17 cellular contexts compared by ENCODE assay signal in genomic region chr16:1341495-1342388, GRCh38. TPM values are rescaled to one million over a fixed set of nuclear protein-coding genes. Genes with fewer than 3 reads are reported as not detected.
DNase-seq lines count a peak whose midpoint lies in the region; ATAC-seq, FAIRE-seq and TF ChIP-seq lines count a peak whose summit lies in the region.
"Had no signal": no experiment of that assay in that cellular context is flagged by ENCODE, and none has a peak within 500 bp of the region (broad histone marks: within the 10 kb centered on the region; RNA-seq: fewer than 3 reads in every experiment).

No MANE protein-coding gene starts in this region.

- 70% methylated on average over 15 of the region's 38 CpGs for WGBS in A549 (ENCODE audit: missing lambda C conversion rate)

- TF ChIP-seq RAD21 in A549 (conservative IDR thresholded peaks at IDR 0.05 in 1 of 2, IDR thresholded peaks at IDR 0.05 in 1 of 2), result no peak

- no peaks in the 10 kb centered on the region for H3K9me3 Mint-ChIP-seq in brain
- H3K9me3 Mint-ChIP-seq: activated T-helper 2 cell treated with anti-CD3 and anti-CD28 coated beads, Interferon-gamma antibody, Interleukin-2, Interleukin-4, amounts not matched to agents 10 μg/mL and 5 μg/mL and 100 μg/mL, durations not matched to agents 14 hours and 24 hours and 36 hours; dendritic cell treated with granulocyte-macrophage colony-stimulating factor and Interleukin-4, amounts not matched to agents 40 ng/mL and 50 ng/mL, for 4 days had no signal

- peak overlapping the region in 3 of 5 experiments; percentile 76 to 87 (median 80) for H3K4me3 Mint-ChIP-seq in brain

- H3F3A ChIP-seq in MM.1S (ENCODE audit: insufficient read depth, low read length), result no peaks in the 10 kb centered on the region

- no peaks in the 10 kb centered on the region for H3K27me3 Mint-ChIP-seq in brain

- H3K9me3 ChIP-seq in A549 (no peaks in the 10 kb centered on the region), MM.1S (replicated peaks; ENCODE audit: insufficient read depth, low read length) (no peaks in the 10 kb centered on the region)
- H3K9me3 ChIP-seq in BLaER1 treated with 17β-estradiol and CSF1 and Interleukin-3, amounts not matched to agents 10 nM and 100 nM (replicated peaks in 1 of 11), result no peaks in the 10 kb centered on the region
- H3K9me3 ChIP-seq: BE2C, esophagus muscularis mucosa, thyroid gland had no signal

- H3K9me2 ChIP-seq in MM.1S (replicated peaks; ENCODE audit: insufficient read depth, low read length), result no peaks in the 10 kb centered on the region

- peak overlapping the region in 9 of 11 experiments; percentile 2 to 66 (median 41); a peak in 11 of 22 replicates for H3K9ac ChIP-seq in BLaER1 treated with 17β-estradiol and CSF1 and Interleukin-3, amounts not matched to agents 10 nM and 100 nM
- peak overlapping the region; percentile 0; the same call in 1 of the 2 replicates for H3K9ac ChIP-seq in MM.1S (ENCODE audit: low read length)

- no peak overlapping the region for H3K27ac ChIP-seq in A549
- peak overlapping the region in 7 of 11 experiments; percentile 8 to 76 (median 58); a peak in 13 of 22 replicates for H3K27ac ChIP-seq in BLaER1 treated with 17β-estradiol and CSF1 and Interleukin-3, amounts not matched to agents 10 nM and 100 nM
- no peak overlapping the region for H3K27ac ChIP-seq in MM.1S (ENCODE audit: low read length)
- H3K27ac ChIP-seq: esophagus muscularis mucosa, thyroid gland had no signal

- no peak for TF ChIP-seq POLR2A in A549 (IDR thresholded peaks at IDR 0.05; ENCODE audit: low read length)

- DNase-seq in A549 (ENCODE audit: low read depth in 1 of 2, low spot score in 1 of 2), result no peak
- DNase-seq in MM.1S, result no peak
- DNase-seq in occipital lobe (lab: John Stamatoyannopoulos, UW), result no peak
- no peak for DNase-seq in amniotic stem cell (lab: John Stamatoyannopoulos, UW)
- DNase-seq: activated CD4-positive, alpha-beta T cell treated with anti-CD3 and anti-CD28 coated beads, Interleukin-2, amount 50 U/mL, for 1 hour; BE2C; GOT3; NCI-H82; thyroid gland had no signal

- POLR2A ChIA-PET in A549 (lab: Yijun Ruan, JAX), result interaction anchor here (0.6 kb wide), 1 partner anchor 80 kb away, joined by 8 read pairs; no protein-coding TSS in a partner anchor

- no peak for FAIRE-seq in A549 (lab: Jason Lieb, UNC)
- FAIRE-seq: keratinocyte had no signal

- H2AFZ ChIP-seq in MM.1S (ENCODE audit: low read length), result no peak overlapping the region

- H3K4me1 Mint-ChIP-seq in brain, result peaks cover 19% of the 10 kb centered on the region

- no peak for TF ChIP-seq EP300 in A549 (IDR thresholded peaks at IDR 0.05)

- CTCF ChIA-PET in A549 (lab: Yijun Ruan, JAX), result interaction anchor here (1.0 to 9.4 kb wide), 3 partner anchors 11 to 41 kb away, joined by 3 to 78 read pairs (median 18); no protein-coding TSS in a partner anchor

- no peak for ATAC-seq in A549
- no peak for ATAC-seq in HG03378 (IDR thresholded peaks at IDR 0.05; ENCODE audit: unreplicated experiment)
- no peak for ATAC-seq in esophagus mucosa

- H3K4me2 ChIP-seq in A549 (peak overlapping the region; percentile 90; the same call in 2 of the 3 replicates), MM.1S (ENCODE audit: low read depth, low read length) (peak overlapping the region; percentile 87)
- H3K4me2 ChIP-seq in BLaER1 treated with 17β-estradiol and CSF1 and Interleukin-3, amounts not matched to agents 10 nM and 100 nM, result peak overlapping the region; percentile 75 to 99 (median 91)

- no peak for TF ChIP-seq CTCF in A549 (IDR thresholded peaks at IDR 0.05)
- TF ChIP-seq CTCF in MM.1S (IDR thresholded peaks at IDR 0.05; ENCODE audit: low read length), result no peak
- TF ChIP-seq CTCF in brain (conservative IDR thresholded peaks at IDR 0.05), result no peak

- H3K36me3 ChIP-seq in BLaER1 treated with 17β-estradiol and CSF1 and Interleukin-3, amounts not matched to agents 10 nM and 100 nM, result no peaks in the 10 kb centered on the region
- no peaks in the 10 kb centered on the region for H3K36me3 ChIP-seq in MM.1S (replicated peaks; ENCODE audit: insufficient read depth, low read length)
- H3K36me3 ChIP-seq: BE2C, thyroid gland had no signal

- no peaks in the 10 kb centered on the region for H3K36me3 Mint-ChIP-seq in brain

- H3K79me2 ChIP-seq in MM.1S (ENCODE audit: low read length), result no peaks in the 10 kb centered on the region

- peaks cover 14% of the 10 kb centered on the region for H3K4me1 ChIP-seq in A549
- peaks cover 21 to 67% (median 50%) of the 10 kb centered on the region in 10 experiments for H3K4me1 ChIP-seq in BLaER1 treated with 17β-estradiol and CSF1 and Interleukin-3, amounts not matched to agents 10 nM and 100 nM
- peaks cover 7% of the 10 kb centered on the region for H3K4me1 ChIP-seq in MM.1S (ENCODE audit: low read length)

- H3K4me3 ChIP-seq in A549, result no peak overlapping the region; the same call in 2 of the 3 replicates
- peak overlapping the region in 1 of 10 experiments; percentile 42; a peak in 4 of 20 replicates for H3K4me3 ChIP-seq in BLaER1 treated with 17β-estradiol and CSF1 and Interleukin-3, amounts not matched to agents 10 nM and 100 nM
- no peak overlapping the region for H3K4me3 ChIP-seq in MM.1S (ENCODE audit: low read length)
- H3K4me3 ChIP-seq: thyroid gland had no signal

- peak overlapping the region in 1 of 5 experiments; percentile 87 for H3K27ac Mint-ChIP-seq in brain
- H3K27ac Mint-ChIP-seq: activated T-helper 2 cell treated with anti-CD3 and anti-CD28 coated beads, Interferon-gamma antibody, Interleukin-2, Interleukin-4, amounts not matched to agents 10 μg/mL and 5 μg/mL and 100 μg/mL, durations not matched to agents 14 hours and 24 hours and 36 hours; dendritic cell treated with granulocyte-macrophage colony-stimulating factor and Interleukin-4, amounts not matched to agents 40 ng/mL and 50 ng/mL, for 4 days had no signal

- H4K20me1 ChIP-seq in BLaER1 treated with 17β-estradiol and CSF1 and Interleukin-3, amounts not matched to agents 10 nM and 100 nM, result peaks cover 0 to 70% (median 27%) of the 10 kb centered on the region in 11 experiments; a peak in 16 of 22 replicates
- no peaks in the 10 kb centered on the region for H4K20me1 ChIP-seq in MM.1S (ENCODE audit: insufficient read depth, low read length)

- H3K27me3 ChIP-seq in BLaER1 treated with 17β-estradiol and CSF1 and Interleukin-3, amounts not matched to agents 10 nM and 100 nM, result peaks cover 4 to 17% (median 13%) of the 10 kb centered on the region in 11 experiments
- H3K27me3 ChIP-seq in MM.1S (replicated peaks; ENCODE audit: insufficient read depth, low read length), result peaks cover 22% of the 10 kb centered on the region
- H3K27me3 ChIP-seq: thyroid gland had no signal

TF ChIP-seq in A549, 52 proteins besides CTCF, POLR2A, EP300 and RAD21:
- TF ChIP-seq RFX5 (IDR thresholded peaks at IDR 0.05), result no peak
- TF ChIP-seq SREBF2 (IDR thresholded peaks at IDR 0.05), result no peak
- no peak for TF ChIP-seq NFE2L2 (conservative IDR thresholded peaks at IDR 0.05; ENCODE audit: low read length)
- peak; percentile 49; the same call in 1 of the 2 replicates for TF ChIP-seq KDM1A (IDR thresholded peaks at IDR 0.05; ENCODE audit: low read depth)

RNA-seq across cellular contexts. Expression of gene BAIAP3, which starts 8.3 kb away (rescaled TPM):
- 0.31 and 0.42 TPM in 2 replicates for polyA plus RNA-seq in A549 (2011; rRNA removed)
- polyA plus RNA-seq in A549 (2012; cell fraction: cytosol; rRNA removed), result 0.32 and 0.52 TPM in 2 replicates
- polyA plus RNA-seq in A549 (2012; cell fraction: nucleus; rRNA removed), result 4.1 and 5.1 TPM in 2 replicates
- 0.26 to 0.51 TPM (median 0.32 TPM) in 3 replicates for polyA plus RNA-seq in A549 (2017; fragmentation: RNase III; extraction: RNeasy Plus Mini Kit Qiagen cat#74134 plus additional on column Dnase treatment)
- 0.66 and 1.4 TPM in 2 replicates for polyA minus RNA-seq in A549 (2011; rRNA and poly(A)+ RNA removed)
- polyA plus RNA-seq in brain (ENCODE audit: insufficient read depth, low read depth, low replicate concordance), result 42.8 TPM
- total RNA-seq in occipital lobe, result 5.8 TPM
- 2.0 TPM for total RNA-seq in esophagus mucosa
- polyA plus RNA-seq: keratinocyte had no signal

RNA-seq across cellular contexts. Expression of gene TSR3, which starts 9.9 kb away (rescaled TPM):
- 27.2 and 32.6 TPM in 2 replicates for polyA plus RNA-seq in A549 (2011; rRNA removed)
- 83.2 and 96.4 TPM in 2 replicates for polyA plus RNA-seq in A549 (2012; cell fraction: cytosol; rRNA removed)
- 54.3 and 67.4 TPM in 2 replicates for polyA plus RNA-seq in A549 (2012; cell fraction: nucleus; rRNA removed)
- polyA plus RNA-seq in A549 (2017; fragmentation: RNase III; extraction: RNeasy Plus Mini Kit Qiagen cat#74134 plus additional on column Dnase treatment), result 50.9 to 52.3 TPM (median 51.7 TPM) in 3 replicates
- polyA minus RNA-seq in A549 (2011; rRNA and poly(A)+ RNA removed), result 18.3 and 18.5 TPM in 2 replicates
- 81.3 TPM for polyA plus RNA-seq in brain (ENCODE audit: insufficient read depth, low read depth, low replicate concordance)
- 36.8 TPM for total RNA-seq in occipital lobe
- total RNA-seq in esophagus mucosa, result 42.6 TPM

RNA-seq across cellular contexts. Expression of gene GNPTG, which starts 10.0 kb away (rescaled TPM):
- polyA plus RNA-seq in A549 (2011; rRNA removed) (24.2 and 25.3 TPM in 2 replicates), A549 (2017; fragmentation: RNase III; extraction: RNeasy Plus Mini Kit Qiagen cat#74134 plus additional on column Dnase treatment) (21.9 to 24.2 TPM (median 23.4 TPM) in 3 replicates), brain (ENCODE audit: insufficient read depth, low read depth, low replicate concordance) (82.2 TPM)
- 54.1 and 57.2 TPM in 2 replicates for polyA plus RNA-seq in A549 (2012; cell fraction: cytosol; rRNA removed)
- 124 and 128 TPM in 2 replicates for polyA plus RNA-seq in A549 (2012; cell fraction: nucleus; rRNA removed)
- polyA minus RNA-seq in A549 (2011; rRNA and poly(A)+ RNA removed), result 10.2 and 13.5 TPM in 2 replicates
- total RNA-seq in occipital lobe (15.0 TPM), esophagus mucosa (25.7 TPM)

RNA-seq across cellular contexts. Expression of gene UBE2I, which starts 32.3 kb away (rescaled TPM):
- polyA plus RNA-seq in A549 (2011; rRNA removed) (131 and 170 TPM in 2 replicates), A549 (2017; fragmentation: RNase III; extraction: RNeasy Plus Mini Kit Qiagen cat#74134 plus additional on column Dnase treatment) (207 to 210 TPM (median 208 TPM) in 3 replicates), brain (ENCODE audit: insufficient read depth, low read depth, low replicate concordance) (240 TPM)
- 90.3 and 102 TPM in 2 replicates for polyA plus RNA-seq in A549 (2012; cell fraction: cytosol; rRNA removed)
- 160 and 187 TPM in 2 replicates for polyA plus RNA-seq in A549 (2012; cell fraction: nucleus; rRNA removed)
- 71.2 and 83.1 TPM in 2 replicates for polyA minus RNA-seq in A549 (2011; rRNA and poly(A)+ RNA removed)
- total RNA-seq in occipital lobe (42.7 TPM), esophagus mucosa (93.1 TPM)

Comparison
In these comparisons a context has a peak if more than half of its experiments do, and no peak if none do; other contexts are left out.
1. H3K27ac ChIP-seq: peak in BLaER1 treated with 17β-estradiol and CSF1 and Interleukin-3, amounts not matched to agents 10 nM and 100 nM (7 of 11); none in A549 (0 of 2) and MM.1S (single experiment).
2. Peak in every context shown above with its lines, with median percentiles within 50 percentile points of each other: H3K4me2 ChIP-seq.